In genomic region chr5:94111209-94112004, GRCh38 we compare ENCODE assay signal across 1 cellular context.
TF ChIP-seq lines count a peak whose summit lies in the region.

No MANE protein-coding gene starts in this region.

TF ChIP-seq in HepG2, 621 proteins besides CTCF, POLR2A, EP300 and RAD21 (continued from another document and continues in another):
- TF ChIP-seq ZNF318 (CRISPR knock-in tag; IDR thresholded peaks at IDR 0.05) (peak; percentile 88; the same call in 1 of the 2 replicates), ZNF724P (CRISPR knock-in tag; IDR thresholded peaks at IDR 0.05; ENCODE audit: borderline replicate concordance) (0 out of 2 replicates have a peak, but pooled peaks have one; percentile 29), ELF4 (CRISPR knock-in tag; IDR thresholded peaks at IDR 0.05; ENCODE audit: borderline replicate concordance) (peak; percentile 99), KLF13 (CRISPR knock-in tag; IDR thresholded peaks at IDR 0.05) (no peak), ZHX1 (CRISPR knock-in tag; IDR thresholded peaks at IDR 0.05; ENCODE audit: low read depth) (peak; percentile 84; the same call in 1 of the 2 replicates), ZNF501 (CRISPR knock-in tag; IDR thresholded peaks at IDR 0.05) (peak; percentile 92), ZBTB20 (CRISPR knock-in tag; IDR thresholded peaks at IDR 0.05; ENCODE audit: borderline replicate concordance, low read depth) (peak; percentile 8; the same call in 1 of the 2 replicates), THRA (CRISPR knock-in tag; IDR thresholded peaks at IDR 0.05; ENCODE audit: borderline replicate concordance) (no peak; the same call in 1 of the 2 replicates), BCLAF1 (IDR thresholded peaks at IDR 0.05) (no peak), ZNF3 (CRISPR knock-in tag; IDR thresholded peaks at IDR 0.05) (no peak), ISX (CRISPR knock-in tag; conservative IDR thresholded peaks at IDR 0.05) (no peak; the same call in 1 of the 2 replicates), ZNF224 (CRISPR knock-in tag; IDR thresholded peaks at IDR 0.05) (peak; percentile 91), ZFYVE20 (CRISPR knock-in tag; IDR thresholded peaks at IDR 0.05; ENCODE audit: borderline replicate concordance, low read depth) (no peak), TFE3 (CRISPR knock-in tag; IDR thresholded peaks at IDR 0.05) (peak; percentile 48), ZNF10 (CRISPR knock-in tag; IDR thresholded peaks at IDR 0.05; ENCODE audit: borderline replicate concordance, low read depth) (no peak), ZNF292 (CRISPR knock-in tag; IDR thresholded peaks at IDR 0.05; ENCODE audit: borderline replicate concordance, low read depth) (peak; percentile 84; the same call in 1 of the 2 replicates), SKI (IDR thresholded peaks at IDR 0.05; ENCODE audit: partially characterized antibody) (no peak), ZFP90 (CRISPR knock-in tag; IDR thresholded peaks at IDR 0.05; ENCODE audit: borderline replicate concordance) (peak; percentile 90; the same call in 1 of the 2 replicates), GZF1 (CRISPR knock-in tag; IDR thresholded peaks at IDR 0.05) (no peak), SMARCC2 (IDR thresholded peaks at IDR 0.05) (no peak), STAG1 (CRISPR knock-in tag; IDR thresholded peaks at IDR 0.05) (peak; percentile 19; the same call in 1 of the 2 replicates), ZNF619 (CRISPR knock-in tag; IDR thresholded peaks at IDR 0.05) (no peak), ZBTB38 (CRISPR knock-in tag; IDR thresholded peaks at IDR 0.05) (peak; percentile 84), NCOA2 (CRISPR knock-in tag; IDR thresholded peaks at IDR 0.05) (0 out of 2 replicates have a peak, but pooled peaks have one; percentile 10), KLF9 (CRISPR knock-in tag; IDR thresholded peaks at IDR 0.05; ENCODE audit: low read depth) (peak; percentile 81; the same call in 1 of the 2 replicates), CREB3 (CRISPR knock-in tag; IDR thresholded peaks at IDR 0.05) (no peak), ZNF660 (CRISPR knock-in tag; IDR thresholded peaks at IDR 0.05; ENCODE audit: borderline replicate concordance, low read depth) (no peak), GPN1 (CRISPR knock-in tag; IDR thresholded peaks at IDR 0.05; ENCODE audit: borderline replicate concordance) (no peak), ZNF337 (CRISPR knock-in tag; IDR thresholded peaks at IDR 0.05; ENCODE audit: borderline replicate concordance, low read depth) (no peak), ZNF20 (CRISPR knock-in tag; IDR thresholded peaks at IDR 0.05) (no peak), ZBTB44 (CRISPR knock-in tag; IDR thresholded peaks at IDR 0.05) (no peak), ZNF784 (CRISPR knock-in tag; IDR thresholded peaks at IDR 0.05; ENCODE audit: borderline replicate concordance) (peak; percentile 84; the same call in 1 of the 2 replicates), MYNN (CRISPR knock-in tag; IDR thresholded peaks at IDR 0.05; ENCODE audit: low read depth) (no peak), ZNF121 (CRISPR knock-in tag; IDR thresholded peaks at IDR 0.05) (0 out of 2 replicates have a peak, but pooled peaks have one; percentile 13), ZNF589 (CRISPR knock-in tag; conservative IDR thresholded peaks at IDR 0.05) (no peak), MTF1 (CRISPR knock-in tag; IDR thresholded peaks at IDR 0.05) (no peak), MZF1 (CRISPR knock-in tag; IDR thresholded peaks at IDR 0.05; ENCODE audit: borderline replicate concordance) (no peak), SP4 (CRISPR knock-in tag; IDR thresholded peaks at IDR 0.05) (peak; percentile 50; the same call in 1 of the 2 replicates)
